Comparison of ENCODE assay signal across 8 cellular contexts in genomic region chr16:89827383-89828198, GRCh38. TPM values are rescaled to one million over a fixed set of nuclear protein-coding genes. Genes with fewer than 3 reads are reported as not detected.
DNase-seq lines count a peak whose midpoint lies in the region; ATAC-seq and TF ChIP-seq lines count a peak whose summit lies in the region.

No MANE protein-coding gene starts in this region.

- peak overlapping the region; percentile 37 to 66 (median 54); a peak in 17 of 20 replicates for H3K4me3 ChIP-seq in BLaER1 treated with 17β-estradiol and CSF1 and Interleukin-3, amounts not matched to agents 10 nM and 100 nM
- H3K4me3 ChIP-seq in heart right ventricle = peak overlapping the region; percentile 25 to 67 (median 59)

- H3K9me3 ChIP-seq in BLaER1 treated with 17β-estradiol and CSF1 and Interleukin-3, amounts not matched to agents 10 nM and 100 nM (replicated peaks in 1 of 11) = no peaks in the 10 kb centered on the region
- no peaks in the 10 kb centered on the region for H3K9me3 ChIP-seq in heart right ventricle

- H4K20me1 ChIP-seq in BLaER1 treated with 17β-estradiol and CSF1 and Interleukin-3, amounts not matched to agents 10 nM and 100 nM = peaks cover 0 to 43% (median 19%) of the 10 kb centered on the region in 11 experiments; a peak in 14 of 22 replicates

- H3K9ac ChIP-seq in BLaER1 treated with 17β-estradiol and CSF1 and Interleukin-3, amounts not matched to agents 10 nM and 100 nM = peak overlapping the region in 6 of 11 experiments; percentile 32 to 63 (median 50); a peak in 8 of 22 replicates

- no peaks in the 10 kb centered on the region for H3K36me3 Mint-ChIP-seq in activated naive CD8-positive, alpha-beta T cell treated with anti-CD3 and anti-CD28 coated beads for 36 hours
- H3K36me3 Mint-ChIP-seq in progenitor cell of endocrine pancreas (ENCODE audit: insufficient read depth) = peaks cover 1% of the 10 kb centered on the region

- H3K27me3 Mint-ChIP-seq in activated naive CD8-positive, alpha-beta T cell treated with anti-CD3 and anti-CD28 coated beads for 36 hours = peaks cover 36% of the 10 kb centered on the region
- H3K27me3 Mint-ChIP-seq in progenitor cell of endocrine pancreas = no peaks in the 10 kb centered on the region

- H3K4me3 Mint-ChIP-seq in activated naive CD8-positive, alpha-beta T cell treated with anti-CD3 and anti-CD28 coated beads for 36 hours = peak overlapping the region; percentile 40
- peak overlapping the region; percentile 71 for H3K4me3 Mint-ChIP-seq in progenitor cell of endocrine pancreas (ENCODE audit: low read depth)

- peaks cover 21 to 39% (median 30%) of the 10 kb centered on the region in 10 experiments for H3K4me1 ChIP-seq in BLaER1 treated with 17β-estradiol and CSF1 and Interleukin-3, amounts not matched to agents 10 nM and 100 nM
- peaks cover 0 to 18% (median 13%) of the 10 kb centered on the region in 9 donors for H3K4me1 ChIP-seq in heart right ventricle

- no peaks in the 10 kb centered on the region for H3K9me3 Mint-ChIP-seq in activated naive CD8-positive, alpha-beta T cell treated with anti-CD3 and anti-CD28 coated beads for 36 hours
- H3K9me3 Mint-ChIP-seq in progenitor cell of endocrine pancreas (ENCODE audit: low read depth) = no peaks in the 10 kb centered on the region

- peak overlapping the region; percentile 78 to 95 (median 88) for H3K4me2 ChIP-seq in BLaER1 treated with 17β-estradiol and CSF1 and Interleukin-3, amounts not matched to agents 10 nM and 100 nM

- no peak overlapping the region for H3K27ac ChIP-seq in BLaER1 treated with 17β-estradiol and CSF1 and Interleukin-3, amounts not matched to agents 10 nM and 100 nM
- peak overlapping the region; percentile 49 to 89 (median 86) for H3K27ac ChIP-seq in heart right ventricle

- H3K36me3 ChIP-seq in BLaER1 treated with 17β-estradiol and CSF1 and Interleukin-3, amounts not matched to agents 10 nM and 100 nM = no peaks in the 10 kb centered on the region
- H3K36me3 ChIP-seq in heart right ventricle = no peaks in the 10 kb centered on the region

- peaks cover 3% of the 10 kb centered on the region for H3K4me1 Mint-ChIP-seq in activated naive CD8-positive, alpha-beta T cell treated with anti-CD3 and anti-CD28 coated beads for 36 hours
- H3K4me1 Mint-ChIP-seq in progenitor cell of endocrine pancreas (ENCODE audit: low read depth) = peaks cover 30% of the 10 kb centered on the region

- TF ChIP-seq CTCF in heart right ventricle (IDR thresholded peaks at IDR 0.05) (no peak), progenitor cell of endocrine pancreas (IDR thresholded peaks at IDR 0.05; ENCODE audit: unreplicated experiment) (no peak)

- 6 to 7% methylated on average over 30 to 43 of the region's 43 CpGs for WGBS in heart right ventricle, 2 donors

- intact Hi-C loops in heart right ventricle (cut with DNase I) = no loop called here

- H3K27me3 ChIP-seq in BLaER1 treated with 17β-estradiol and CSF1 and Interleukin-3, amounts not matched to agents 10 nM and 100 nM = peaks cover 0 to 10% (median 4%) of the 10 kb centered on the region in 11 experiments; a peak in 6 of 22 replicates
- H3K27me3 ChIP-seq in heart right ventricle = peaks cover 0 to 26% (median 0%) of the 10 kb centered on the region in 7 donors

- DNase-seq in HT-29 (ENCODE audit: low spot score) (peak; percentile 81), heart right ventricle (peak; percentile 50 to 62), progenitor cell of endocrine pancreas (ENCODE audit: low spot score, unreplicated experiment) (peak; percentile 36), NCI-H2029 treated with DMSO at 0.1 percent for 48 hours (lab: John Stamatoyannopoulos, UW) (no peak)
- no peak for DNase-seq in activated naive CD8-positive, alpha-beta T cell treated with anti-CD3 and anti-CD28 coated beads for 36 hours
- DNase-seq in stimulated activated naive CD4-positive, alpha-beta T cell treated with Interleukin-2 at 50 U/mL for 16 hours (lab: John Stamatoyannopoulos, UW) = no peak

- no peak overlapping the region for H3K27ac Mint-ChIP-seq in activated naive CD8-positive, alpha-beta T cell treated with anti-CD3 and anti-CD28 coated beads for 36 hours
- H3K27ac Mint-ChIP-seq in progenitor cell of endocrine pancreas = peak overlapping the region; percentile 79

- peak; percentile 61 to 88 (median 72) for ATAC-seq in heart right ventricle
- ATAC-seq in GM18520 (IDR thresholded peaks at IDR 0.05; ENCODE audit: unreplicated experiment) = no peak

RNA-seq across cellular contexts. Expression of gene SPIRE2, which starts 0.7 kb away (rescaled TPM):
- 25.2 and 30.4 TPM in 2 replicates for total RNA-seq in HT-29 (2014; rRNA removed; shearing (Covaris generic))
- under 1 TPM; 0.14 to 0.52 TPM for total RNA-seq in activated naive CD8-positive, alpha-beta T cell treated with anti-CD3 and anti-CD28 coated beads for 36 hours
- total RNA-seq in heart right ventricle (1 to 10 TPM in 6 of 10 donors, under 1 TPM in 4; 0.46 to 1.9 (median 1.2) TPM), progenitor cell of endocrine pancreas (24.2 TPM in 2 replicates)
- polyA plus RNA-seq in heart right ventricle = 1 to 10 TPM in 1 of 2 donors, under 1 TPM in 1; 0.52 to 1.5 TPM

RNA-seq across cellular contexts. Expression of gene FANCA, which starts 11.1 kb away (rescaled TPM):
- total RNA-seq in HT-29 (2014; rRNA removed; shearing (Covaris generic)) = 92.6 and 100 TPM in 2 replicates
- total RNA-seq in activated naive CD8-positive, alpha-beta T cell treated with anti-CD3 and anti-CD28 coated beads for 36 hours = 10 to 100 TPM; 79.7 to 88.2 TPM
- total RNA-seq in heart right ventricle (100 to 1,000 TPM in 1 of 10 donors, 1 to 10 TPM in 9; 1.0 to 101 (median 2.0) TPM), progenitor cell of endocrine pancreas (74.5 and 81.6 TPM in 2 replicates)
- 1 to 10 TPM; 2.8 to 4.0 TPM for polyA plus RNA-seq in heart right ventricle

RNA-seq across cellular contexts. Expression of gene TCF25, which starts 45.8 kb away (rescaled TPM):
- total RNA-seq in HT-29 (2014; rRNA removed; shearing (Covaris generic)) = 136 and 161 TPM in 2 replicates
- 100 to 1,000 TPM; 126 to 127 TPM for total RNA-seq in activated naive CD8-positive, alpha-beta T cell treated with anti-CD3 and anti-CD28 coated beads for 36 hours
- total RNA-seq in heart right ventricle (100 to 1,000 TPM in 3 of 10 donors, 10 to 100 TPM in 7; 77.5 to 112 (median 94.8) TPM), progenitor cell of endocrine pancreas (177 and 199 TPM in 2 replicates)
- 100 to 1,000 TPM in 1 of 2 donors, 10 to 100 TPM in 1; 88.3 to 101 TPM for polyA plus RNA-seq in heart right ventricle

Comparison
In these comparisons a context has a peak if more than half of its experiments do, and no peak if none do; other contexts are left out.
1. H3K27ac ChIP-seq: peak in heart right ventricle (10 of 10); none in BLaER1 treated with 17β-estradiol and CSF1 and Interleukin-3, amounts not matched to agents 10 nM and 100 nM (0 of 11).
2. DNase-seq: peak in HT-29 (single experiment), heart right ventricle (2 of 2) and progenitor cell of endocrine pancreas (single experiment); none in activated naive CD8-positive, alpha-beta T cell treated with anti-CD3 and anti-CD28 coated beads for 36 hours (single experiment), stimulated activated naive CD4-positive, alpha-beta T cell treated with Interleukin-2 at 50 U/mL for 16 hours (single experiment) and NCI-H2029 treated with DMSO at 0.1 percent for 48 hours (single experiment).